Comparison of ENCODE assay signal across 1 cellular context in the genomic region with DNA sequence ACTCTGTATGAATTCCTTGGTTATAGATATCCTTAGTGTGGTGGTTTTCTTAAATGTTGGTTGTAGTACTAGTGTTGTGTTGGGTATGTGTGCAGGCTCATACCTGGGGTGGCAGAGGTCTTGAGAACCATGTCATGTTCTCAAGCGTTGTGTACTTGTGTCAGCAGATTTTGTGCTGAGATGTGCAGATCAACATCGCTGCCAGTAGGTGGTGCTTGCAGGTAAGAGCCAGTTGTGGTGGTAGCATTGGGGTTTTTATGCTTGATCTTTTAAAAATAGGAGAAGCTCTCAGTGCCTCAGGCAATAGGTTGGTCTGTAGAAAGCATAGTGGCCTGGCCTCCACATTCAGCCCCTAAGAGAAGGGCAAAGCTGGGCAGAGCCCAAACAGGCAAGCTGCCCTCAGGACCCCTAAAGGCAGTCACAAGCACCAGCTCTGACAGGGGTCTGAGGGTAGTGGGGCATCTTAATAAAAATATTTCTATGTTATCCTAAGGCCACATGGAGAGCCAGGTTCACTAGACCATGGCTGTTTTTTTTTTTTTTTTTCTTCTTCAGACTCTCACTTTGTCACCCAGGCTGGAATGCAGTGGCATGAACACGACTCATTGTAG.
TF ChIP-seq lines count a peak whose summit lies in the region.

No MANE protein-coding gene starts in this region.

TF ChIP-seq in H1, 55 proteins besides CTCF, POLR2A, EP300 and RAD21 (continued from another document):
- no peak for TF ChIP-seq GTF2F1 (IDR thresholded peaks at IDR 0.05; ENCODE audit: borderline replicate concordance, low read depth, low read length)
- no peak for TF ChIP-seq SAP30 (IDR thresholded peaks at IDR 0.05; ENCODE audit: insufficient read depth, insufficient replicate concordance, low read length)
- TF ChIP-seq MAFK (IDR thresholded peaks at IDR 0.05; ENCODE audit: low read depth, low read length) = peak; percentile 87
- no peak for TF ChIP-seq SRF (IDR thresholded peaks at IDR 0.05; ENCODE audit: low read depth, low read length)
- no peak for TF ChIP-seq CHD2 (IDR thresholded peaks at IDR 0.05; ENCODE audit: low read length)
- peak; percentile 57 for TF ChIP-seq BACH1 (IDR thresholded peaks at IDR 0.05; ENCODE audit: low read length)
- TF ChIP-seq ATF3 (IDR thresholded peaks at IDR 0.05; ENCODE audit: insufficient read depth, low read depth, low read length) = no peak
- TF ChIP-seq SIX5 (IDR thresholded peaks at IDR 0.05; ENCODE audit: low read depth, low read length) = no peak
- TF ChIP-seq, protein P1, sequence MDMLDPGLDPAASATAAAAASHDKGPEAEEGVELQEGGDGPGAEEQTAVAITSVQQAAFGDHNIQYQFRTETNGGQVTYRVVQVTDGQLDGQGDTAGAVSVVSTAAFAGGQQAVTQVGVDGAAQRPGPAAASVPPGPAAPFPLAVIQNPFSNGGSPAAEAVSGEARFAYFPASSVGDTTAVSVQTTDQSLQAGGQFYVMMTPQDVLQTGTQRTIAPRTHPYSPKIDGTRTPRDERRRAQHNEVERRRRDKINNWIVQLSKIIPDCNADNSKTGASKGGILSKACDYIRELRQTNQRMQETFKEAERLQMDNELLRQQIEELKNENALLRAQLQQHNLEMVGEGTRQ (IDR thresholded peaks at IDR 0.05; ENCODE audit: low read length) = no peak
- no peak for TF ChIP-seq CBX8 (IDR thresholded peaks at IDR 0.05; ENCODE audit: borderline replicate concordance, low read depth, low read length)
- TF ChIP-seq SP1 (IDR thresholded peaks at IDR 0.05; ENCODE audit: low read depth, low read length) = no peak
- TF ChIP-seq NRF1 (IDR thresholded peaks at IDR 0.05; ENCODE audit: low read depth, low read length) = no peak
- peak; percentile 95 for TF ChIP-seq TEAD4 (IDR thresholded peaks at IDR 0.05; ENCODE audit: low read depth, low read length)
